ENCODE assay signal across 8 cellular contexts in the genomic region with DNA sequence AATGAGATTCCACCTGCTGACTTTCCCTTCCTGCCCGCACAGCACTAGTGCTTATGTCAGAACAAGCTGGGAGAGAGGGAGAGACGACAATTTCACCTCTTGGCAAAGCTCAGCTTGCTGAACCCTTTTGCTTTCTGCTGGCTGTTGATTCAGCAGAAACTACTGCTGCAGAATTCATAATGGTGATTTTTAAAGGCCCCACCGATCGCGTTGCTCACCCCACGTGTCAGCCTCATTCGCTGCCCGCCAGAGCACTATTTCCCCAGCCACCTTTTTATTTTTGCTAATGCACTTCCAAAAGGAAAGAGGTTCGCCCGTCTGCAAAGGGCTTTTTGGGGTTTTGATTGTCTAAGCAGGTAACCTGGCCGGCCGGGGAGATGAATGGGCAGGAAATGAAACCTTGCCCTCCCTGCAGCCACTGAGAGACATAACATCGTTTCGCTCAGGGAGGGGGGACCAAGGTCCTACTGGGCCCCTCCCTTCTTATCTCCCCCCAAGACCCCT. TPM values are rescaled to one million over a fixed set of nuclear protein-coding genes. Genes with fewer than 3 reads are reported as not detected.
DNase-seq lines count a peak whose midpoint lies in the region; ATAC-seq and TF ChIP-seq lines count a peak whose summit lies in the region.

No MANE protein-coding gene starts in this region.

- peaks cover 35 to 58% (median 50%) of the 10 kb centered on the region in 3 donors for H3K4me1 Mint-ChIP-seq in CD8-positive, alpha-beta memory T cell
- H3K4me1 Mint-ChIP-seq in nephron = no peaks in the 10 kb centered on the region

- CTCF ChIA-PET in CD8-positive, alpha-beta memory T cell (lab: Charles Lee) = interaction anchor here (1.6 to 1.8 kb wide), 2 partner anchors 23 to 124 kb away, joined by 4 to 5 read pairs; no protein-coding TSS in a partner anchor

- ATAC-seq in HG03565 (IDR thresholded peaks at IDR 0.05; ENCODE audit: unreplicated experiment) (no peak), GM21515 (IDR thresholded peaks at IDR 0.05; ENCODE audit: unreplicated experiment) (no peak)

- DNase-seq in CD8-positive, alpha-beta memory T cell = peak in 3 of 5 donors; percentile 1 to 45 (median 11)
- DNase-seq in MG63 (no peak), NOMO-1 treated with DMSO at 0.1 percent for 48 hours (lab: John Stamatoyannopoulos, UW; ENCODE audit: unreplicated experiment) (no peak), NCI-H446 treated with DMSO at 0.1 percent for 48 hours (lab: John Stamatoyannopoulos, UW) (no peak)

- no peaks in the 10 kb centered on the region for H3K9me3 Mint-ChIP-seq in CD8-positive, alpha-beta memory T cell
- no peaks in the 10 kb centered on the region for H3K9me3 Mint-ChIP-seq in nephron

- peak overlapping the region; percentile 14 to 93 (median 82) for H3K27ac Mint-ChIP-seq in CD8-positive, alpha-beta memory T cell
- no peak overlapping the region for H3K27ac Mint-ChIP-seq in nephron

- POLR2A ChIA-PET in CD8-positive, alpha-beta memory T cell (lab: Charles Lee) = interaction anchor here (1.0 to 1.1 kb wide), 2 partner anchors 17 to 118 kb away, joined by 3 read pairs; no protein-coding TSS in a partner anchor

- peaks cover 11% of the 10 kb centered on the region for H3K4me1 ChIP-seq in CD8-positive, alpha-beta memory T cell (ENCODE audit: insufficient read depth, low read length)

- H3K9me3 ChIP-seq in CD8-positive, alpha-beta memory T cell (ENCODE audit: low read length) = no peaks in the 10 kb centered on the region
- H3K9me3 ChIP-seq in MG63 = no peaks in the 10 kb centered on the region

- H3K27me3 Mint-ChIP-seq in CD8-positive, alpha-beta memory T cell = no peaks in the 10 kb centered on the region
- H3K27me3 Mint-ChIP-seq in nephron (ENCODE audit: low read depth) = peaks cover 72% of the 10 kb centered on the region

- peak overlapping the region; percentile 54 for H3K27ac ChIP-seq in CD8-positive, alpha-beta memory T cell (ENCODE audit: low read depth, low read length)
- H3K27ac ChIP-seq in cingulate gyrus (ENCODE audit: low read depth, low read length) = peak overlapping the region; percentile 55

- peaks cover 0 to 22% (median 5%) of the 10 kb centered on the region in 3 donors for H3K36me3 Mint-ChIP-seq in CD8-positive, alpha-beta memory T cell
- H3K36me3 Mint-ChIP-seq in nephron (ENCODE audit: low read depth) = no peaks in the 10 kb centered on the region

- H3K27me3 ChIP-seq in CD8-positive, alpha-beta memory T cell (ENCODE audit: insufficient read depth, low read length, poor library complexity, severe bottlenecking) = no peaks in the 10 kb centered on the region
- H3K27me3 ChIP-seq in MG63 = peaks cover 31% of the 10 kb centered on the region

- H3K36me3 ChIP-seq in CD8-positive, alpha-beta memory T cell (ENCODE audit: insufficient read depth, low read length) = no peaks in the 10 kb centered on the region
- no peaks in the 10 kb centered on the region for H3K36me3 ChIP-seq in MG63

- TF ChIP-seq CTCF in nephron (IDR thresholded peaks at IDR 0.05; ENCODE audit: unreplicated experiment in 3 of 3) = no peak

- peak overlapping the region; percentile 63 for H3K4me3 ChIP-seq in CD8-positive, alpha-beta memory T cell (ENCODE audit: low read length)
- peak overlapping the region; percentile 54 for H3K4me3 ChIP-seq in MG63

- H3K4me3 Mint-ChIP-seq in CD8-positive, alpha-beta memory T cell = peak overlapping the region; percentile 90 to 99 (median 96)
- H3K4me3 Mint-ChIP-seq in nephron = peak overlapping the region; percentile 84 to 92 (median 88)

RNA-seq across cellular contexts. Expression of gene PPP2R2B, which starts 1.3 kb away (rescaled TPM):
- 1 to 10 TPM; 2.3 to 4.2 TPM for total RNA-seq in CD8-positive, alpha-beta memory T cell
- 29.7 TPM for polyA plus RNA-seq in CD8-positive, alpha-beta memory T cell
- 3.9 and 9.1 TPM in 2 replicates for total RNA-seq in MG63 (2014; rRNA removed; shearing (Covaris generic); ENCODE audit: low replicate concordance)

Comparison
In these comparisons a context has a peak if more than half of its experiments do, and no peak if none do; other contexts are left out.
1. DNase-seq: peak in CD8-positive, alpha-beta memory T cell (3 of 5); none in MG63 (single experiment), NOMO-1 treated with DMSO at 0.1 percent for 48 hours (single experiment) and NCI-H446 treated with DMSO at 0.1 percent for 48 hours (single experiment).
2. H3K27ac Mint-ChIP-seq: peak in CD8-positive, alpha-beta memory T cell (8 of 8); none in nephron (0 of 3).